28 cellular contexts compared by ENCODE assay signal in the genomic region with DNA sequence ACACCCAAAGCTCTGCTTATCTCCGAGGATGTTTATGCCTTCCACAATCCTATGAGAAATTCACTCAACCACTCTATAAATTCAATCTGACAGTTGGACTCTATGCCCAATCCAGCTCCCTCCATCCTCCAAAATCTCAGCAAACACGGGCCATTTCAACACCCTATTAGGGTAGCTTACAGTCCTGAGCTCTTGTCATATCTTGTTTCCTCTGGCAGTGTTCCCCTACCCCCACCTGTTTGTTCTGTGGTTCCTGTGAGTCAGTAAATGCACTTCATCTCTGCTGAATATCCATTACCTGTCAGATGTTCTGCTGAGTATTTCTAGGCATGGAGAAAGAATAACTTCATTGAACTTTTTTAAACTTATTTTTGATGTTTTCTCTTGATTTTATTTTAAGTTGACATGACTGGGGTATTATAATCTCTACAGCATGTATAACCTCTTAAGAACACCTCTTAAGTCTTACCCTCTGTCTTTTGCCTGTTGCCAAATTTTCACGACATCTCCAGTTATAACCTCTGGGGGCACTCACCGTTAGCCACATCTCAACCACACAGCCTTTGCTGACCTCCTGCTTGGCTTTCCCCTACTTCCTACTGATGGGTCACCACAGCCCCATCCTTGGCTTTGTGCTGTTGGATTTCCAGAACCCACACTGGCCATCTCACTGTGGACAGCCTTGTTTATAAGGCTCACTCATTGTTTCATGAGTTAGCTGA.
DNase-seq lines count a peak whose midpoint lies in the region; ATAC-seq, FAIRE-seq and TF ChIP-seq lines count a peak whose summit lies in the region.
"Had no signal": no experiment of that assay in that cellular context is flagged by ENCODE, and none has a peak within 500 bp of the region (broad histone marks: within the 10 kb centered on the region; RNA-seq: fewer than 3 reads in every experiment).

No MANE protein-coding gene starts in this region.

- FAIRE-seq in GM12878 (lab: Jason Lieb, UNC) = no peak
- FAIRE-seq: A204.1, small intestine had no signal

- TF ChIP-seq POLR2A in GM12878 (IDR thresholded peaks at IDR 0.05; ENCODE audit: low read depth, low read length) = no peak

- intact Hi-C loops in GM12878 (cut with micrococcal nuclease; ENCODE audit: unreplicated experiment) (no loop called here), CD14-positive monocyte (cut with micrococcal nuclease) (no loop called here)
- intact Hi-C loops in activated T-helper 1 cell treated with anti-CD3 and anti-CD28 coated beads, Interleukin-12 subunit alpha, Interleukin-12 subunit beta, Interleukin-2, Interleukin-4 antibody, amounts not matched to agents 30 ng/mL and 10 ng/mL and 1 ng/mL, durations not matched to agents 14 hours and 24 hours and 36 hours (cut with micrococcal nuclease) = no loop called here

- no peak overlapping the region for H3K27ac ChIP-seq in GM12878 (ENCODE audit: control insufficient read depth, insufficient read depth)
- H3K27ac ChIP-seq: body of pancreas, esophagus squamous epithelium, gastrocnemius medialis, tibial nerve had no signal

- no peaks in the 10 kb centered on the region for H3K36me3 ChIP-seq in GM12878 (ENCODE audit: control insufficient read depth in 2 of 2, insufficient read depth in 2 of 2, low read length in 1 of 2)
- H3K36me3 ChIP-seq: esophagus squamous epithelium, gastrocnemius medialis, tibial nerve had no signal

- no peak for TF ChIP-seq RAD21 in GM12878 (IDR thresholded peaks at IDR 0.05; ENCODE audit: insufficient read depth, low read depth, low read length)

- H2AFZ ChIP-seq in GM12878 (ENCODE audit: control insufficient read depth, low read depth, low read length) = no peak overlapping the region

- H3K4me2 ChIP-seq in GM12878 (ENCODE audit: control insufficient read depth, insufficient read depth) = no peak overlapping the region

- TF ChIP-seq CTCF in GM12878 (IDR thresholded peaks at IDR 0.05 in 2 of 3, conservative IDR thresholded peaks at IDR 0.05 in 1 of 3; ENCODE audit: control insufficient read depth in 2 of 3, extremely low read depth in 1 of 3, insufficient read depth in 1 of 3, low read depth in 3 of 3, low read length in 3 of 3) = no peak
- no peak for TF ChIP-seq CTCF in omental fat pad (IDR thresholded peaks at IDR 0.05)
- TF ChIP-seq CTCF in CD14-positive monocyte (IDR thresholded peaks at IDR 0.05) = no peak

- no peaks in the 10 kb centered on the region for H3K27me3 ChIP-seq in GM12878 (replicated peaks in 1 of 2; ENCODE audit: control insufficient read depth in 2 of 2, insufficient read depth in 2 of 2, low read length in 1 of 2)
- H3K27me3 ChIP-seq: body of pancreas, esophagus squamous epithelium, gastrocnemius medialis, tibial nerve had no signal

- no peaks in the 10 kb centered on the region; the same call in 2 of the 3 replicates for H3K9me3 ChIP-seq in GM12878 (replicated peaks; ENCODE audit: control insufficient read depth, insufficient read depth, low read length)
- H3K9me3 ChIP-seq: body of pancreas, esophagus squamous epithelium, gastrocnemius medialis had no signal

- in situ Hi-C loops in GM12878 (cut with MboI) = no loop called here

- H3K4me1 Mint-ChIP-seq in CD14-positive monocyte = no peaks in the 10 kb centered on the region
- no peaks in the 10 kb centered on the region for H3K4me1 Mint-ChIP-seq in activated T-helper 1 cell treated with anti-CD3 and anti-CD28 coated beads, Interleukin-12 subunit alpha, Interleukin-12 subunit beta, Interleukin-2, Interleukin-4 antibody, amounts not matched to agents 30 ng/mL and 10 ng/mL and 1 ng/mL, durations not matched to agents 14 hours and 24 hours and 36 hours (ENCODE audit: low read depth)
- H3K4me1 Mint-ChIP-seq: activated CD4-positive, alpha-beta T cell treated with anti-CD3 and anti-CD28 coated beads, Interleukin-2, amount 10 ng/mL, durations not matched to agents 7 days and 5 days; activated CD8-positive, alpha-beta memory T cell treated with anti-CD3 and anti-CD28 coated beads, Interleukin-2, amount 10 ng/mL, durations not matched to agents 7 days and 5 days; B cell had no signal

- peaks cover 0 to 7% (median 3%) of the 10 kb centered on the region in 3 donors for H3K27me3 Mint-ChIP-seq in CD14-positive monocyte (ENCODE audit: low read depth in 3 of 3)
- peaks cover 5% of the 10 kb centered on the region for H3K27me3 Mint-ChIP-seq in activated T-helper 1 cell treated with anti-CD3 and anti-CD28 coated beads, Interleukin-12 subunit alpha, Interleukin-12 subunit beta, Interleukin-2, Interleukin-4 antibody, amounts not matched to agents 30 ng/mL and 10 ng/mL and 1 ng/mL, durations not matched to agents 14 hours and 24 hours and 36 hours (ENCODE audit: insufficient read depth)
- H3K27me3 Mint-ChIP-seq: activated CD4-positive, alpha-beta T cell treated with anti-CD3 and anti-CD28 coated beads, Interleukin-2, amount 10 ng/mL, durations not matched to agents 7 days and 5 days; activated CD8-positive, alpha-beta memory T cell treated with anti-CD3 and anti-CD28 coated beads, Interleukin-2, amount 10 ng/mL, durations not matched to agents 7 days and 5 days had no signal

- no peak overlapping the region for H3K27ac Mint-ChIP-seq in CD14-positive monocyte
- no peak overlapping the region for H3K27ac Mint-ChIP-seq in activated T-helper 1 cell treated with anti-CD3 and anti-CD28 coated beads, Interleukin-12 subunit alpha, Interleukin-12 subunit beta, Interleukin-2, Interleukin-4 antibody, amounts not matched to agents 30 ng/mL and 10 ng/mL and 1 ng/mL, durations not matched to agents 14 hours and 24 hours and 36 hours
- H3K27ac Mint-ChIP-seq: activated CD4-positive, alpha-beta T cell treated with anti-CD3 and anti-CD28 coated beads, Interleukin-2, amount 10 ng/mL, durations not matched to agents 7 days and 5 days; activated CD8-positive, alpha-beta memory T cell treated with anti-CD3 and anti-CD28 coated beads, Interleukin-2, amount 10 ng/mL, durations not matched to agents 7 days and 5 days; activated naive CD4-positive, alpha-beta T cell treated with anti-CD3 and anti-CD28 coated beads, Interleukin-2, amount 50 U/mL, for 72 hours; B cell had no signal

- RAD21 ChIA-PET in GM12878 (lab: Charles Lee; ENCODE audit: unreplicated experiment) = interaction anchor here (0.9 to 1.5 kb wide), 3 partner anchors 27 to 133 kb away, joined by 3 to 5 read pairs (median 3); no protein-coding TSS in a partner anchor

- WGBS in GM12878 (ENCODE audit: insufficient coverage, insufficient replicate concordance, low lambda C conversion rate, missing lambda C conversion rate) = 16% methylated on average over 4 of the region's 4 CpGs

- no peaks in the 10 kb centered on the region for H3K79me2 ChIP-seq in GM12878 (ENCODE audit: control insufficient read depth, insufficient read depth, low read length)

- no peak overlapping the region for H3K9ac ChIP-seq in GM12878 (ENCODE audit: control insufficient read depth, insufficient read depth, low read length)

- H3K9me3 Mint-ChIP-seq in CD14-positive monocyte = peaks cover 3 to 12% (median 4%) of the 10 kb centered on the region in 7 donors
- peaks cover 4% of the 10 kb centered on the region for H3K9me3 Mint-ChIP-seq in activated T-helper 1 cell treated with anti-CD3 and anti-CD28 coated beads, Interleukin-12 subunit alpha, Interleukin-12 subunit beta, Interleukin-2, Interleukin-4 antibody, amounts not matched to agents 30 ng/mL and 10 ng/mL and 1 ng/mL, durations not matched to agents 14 hours and 24 hours and 36 hours
- H3K9me3 Mint-ChIP-seq: activated CD4-positive, alpha-beta T cell treated with anti-CD3 and anti-CD28 coated beads, Interleukin-2, amount 10 ng/mL, durations not matched to agents 7 days and 5 days had no signal

- DNase-seq in NCI-H2107 treated with DMSO at 0.1 percent for 48 hours (lab: John Stamatoyannopoulos, UW; ENCODE audit: unreplicated experiment) (peak; percentile 60), NCI-H2107 (lab: John Stamatoyannopoulos, UW) (no peak), NCI-H2196 treated with DMSO at 0.1 percent for 48 hours (lab: John Stamatoyannopoulos, UW; ENCODE audit: unreplicated experiment) (peak; percentile 23), GM12878 (ENCODE audit: low read depth, low spot score) (no peak), omental fat pad (ENCODE audit: low spot score) (no peak), CD14-positive monocyte (ENCODE audit: low spot score) (no peak), DMS79 (lab: John Stamatoyannopoulos, UW) (no peak)
- DNase-seq in activated T-helper 1 cell treated with anti-CD3 and anti-CD28 coated beads, Interleukin-12 subunit alpha, Interleukin-12 subunit beta, Interleukin-2, Interleukin-4 antibody, amounts not matched to agents 30 ng/mL and 10 ng/mL and 1 ng/mL, durations not matched to agents 14 hours and 24 hours and 36 hours (ENCODE audit: low spot score) = no peak
- DNase-seq: activated CD4-positive, alpha-beta T cell treated with anti-CD3 and anti-CD28 coated beads, Interleukin-2, amount 10 ng/mL, durations not matched to agents 7 days and 5 days; activated CD8-positive, alpha-beta memory T cell treated with anti-CD3 and anti-CD28 coated beads, Interleukin-2, amount 10 ng/mL, durations not matched to agents 7 days and 5 days; body of pancreas; effector memory CD4-positive, alpha-beta T cell; esophagus squamous epithelium; gastrocnemius medialis; hippocampal formation; NCI-H1105; NCI-H2081 treated with DMSO at 0.1 percent for 48 hours; NCI-H774; nucleus accumbens; small intestine; stimulated activated CD4-positive, alpha-beta T cell treated with anti-CD3 and anti-CD28 coated beads, Interleukin-2, amount 100 ng/mL, for 48 hours; stimulated activated naive CD8-positive, alpha-beta T cell treated with anti-CD3 and anti-CD28 coated beads, Interleukin-15, Interleukin-2, amounts not matched to agents 100 U/mL and 50 U/mL, for 24 hours had no signal

- CTCF ChIA-PET in GM12878 (lab: Yijun Ruan, JAX) = interaction anchor here (0.6 to 1.5 kb wide), 7 partner anchors 9 to 56 kb away, joined by 3 to 4 read pairs (median 3); no protein-coding TSS in a partner anchor

- TF ChIP-seq EP300 in GM12878 (IDR thresholded peaks at IDR 0.05; ENCODE audit: borderline replicate concordance in 1 of 2, control insufficient read depth in 1 of 2, low read depth in 2 of 2, low read length in 2 of 2) = no peak

- H3K36me3 Mint-ChIP-seq in CD14-positive monocyte = no peaks in the 10 kb centered on the region
- H3K36me3 Mint-ChIP-seq in activated T-helper 1 cell treated with anti-CD3 and anti-CD28 coated beads, Interleukin-12 subunit alpha, Interleukin-12 subunit beta, Interleukin-2, Interleukin-4 antibody, amounts not matched to agents 30 ng/mL and 10 ng/mL and 1 ng/mL, durations not matched to agents 14 hours and 24 hours and 36 hours (ENCODE audit: low read depth) = no peaks in the 10 kb centered on the region
- H3K36me3 Mint-ChIP-seq: activated CD8-positive, alpha-beta memory T cell treated with anti-CD3 and anti-CD28 coated beads, Interleukin-2, amount 10 ng/mL, durations not matched to agents 7 days and 5 days had no signal

- SMC1A ChIA-PET in GM12878 (lab: Charles Lee; ENCODE audit: uncharacterized antibody, unreplicated experiment) = interaction anchor here (0.7 to 2.0 kb wide), 15 partner anchors 9 to 138 kb away, joined by 3 to 7 read pairs (median 3); no protein-coding TSS in a partner anchor

- no peak overlapping the region for H3K4me3 ChIP-seq in GM12878
- H3K4me3 ChIP-seq: body of pancreas, esophagus squamous epithelium, gastrocnemius medialis, lung, tibial nerve had no signal

- ATAC-seq in GM12878 = peak; percentile 72
- ATAC-seq in omental fat pad (ENCODE audit: low FRiP score) = peak; percentile 57
- ATAC-seq: activated CD8-positive, alpha-beta memory T cell treated with anti-CD3 and anti-CD28 coated beads, Interleukin-2, amount 10 ng/mL, durations not matched to agents 7 days and 5 days; activated naive CD4-positive, alpha-beta T cell treated with anti-CD3 and anti-CD28 coated beads, Interleukin-2, amount 50 U/mL, for 72 hours; body of pancreas; gastrocnemius medialis; Panc1; stimulated activated naive CD8-positive, alpha-beta T cell treated with anti-CD3 and anti-CD28 coated beads, Interleukin-15, Interleukin-2, amounts not matched to agents 100 U/mL and 50 U/mL, for 24 hours had no signal

- POLR2A ChIA-PET in GM12878 (lab: Charles Lee) = no interaction called here

- no peaks in the 10 kb centered on the region for H4K20me1 ChIP-seq in GM12878 (ENCODE audit: control insufficient read depth, insufficient read depth)

- no TSS peak for BruUV-seq in GM12878 (replicated peaks; lab: Mats Ljungman, UMichigan)

- H3K4me3 Mint-ChIP-seq in CD14-positive monocyte = no peak overlapping the region
- no peak overlapping the region for H3K4me3 Mint-ChIP-seq in activated T-helper 1 cell treated with anti-CD3 and anti-CD28 coated beads, Interleukin-12 subunit alpha, Interleukin-12 subunit beta, Interleukin-2, Interleukin-4 antibody, amounts not matched to agents 30 ng/mL and 10 ng/mL and 1 ng/mL, durations not matched to agents 14 hours and 24 hours and 36 hours
- H3K4me3 Mint-ChIP-seq: activated CD4-positive, alpha-beta T cell treated with anti-CD3 and anti-CD28 coated beads, Interleukin-2, amount 10 ng/mL, durations not matched to agents 7 days and 5 days; activated CD8-positive, alpha-beta memory T cell treated with anti-CD3 and anti-CD28 coated beads, Interleukin-2, amount 10 ng/mL, durations not matched to agents 7 days and 5 days; B cell had no signal

- H3K4me1 ChIP-seq in GM12878 (ENCODE audit: control insufficient read depth, insufficient read depth, low read length) = no peaks in the 10 kb centered on the region
- H3K4me1 ChIP-seq: body of pancreas, esophagus squamous epithelium, gastrocnemius medialis, tibial nerve had no signal

Comparison
In these comparisons a context has a peak if more than half of its experiments do, and no peak if none do; other contexts are left out.
1. DNase-seq: peak in NCI-H2107 treated with DMSO at 0.1 percent for 48 hours (single experiment) and NCI-H2196 treated with DMSO at 0.1 percent for 48 hours (single experiment); none in NCI-H2107 (single experiment), GM12878 (single experiment), omental fat pad (single experiment), CD14-positive monocyte (single experiment), activated T-helper 1 cell treated with anti-CD3 and anti-CD28 coated beads, Interleukin-12 subunit alpha, Interleukin-12 subunit beta, Interleukin-2, Interleukin-4 antibody, amounts not matched to agents 30 ng/mL and 10 ng/mL and 1 ng/mL, durations not matched to agents 14 hours and 24 hours and 36 hours (single experiment) and DMS79 (single experiment).